In genomic region chr10:60513281-60513680, GRCh38 we compare ENCODE assay signal across 17 cellular contexts.
DNase-seq lines count a peak whose midpoint lies in the region; ATAC-seq, FAIRE-seq and TF ChIP-seq lines count a peak whose summit lies in the region.
"Had no signal": no experiment of that assay in that cellular context is flagged by ENCODE, and none has a peak within 500 bp of the region (broad histone marks: within the 10 kb centered on the region; RNA-seq: fewer than 3 reads in every experiment).

No MANE protein-coding gene starts in this region.

- H3K36me3 Mint-ChIP-seq in WTC11, result no peaks in the 10 kb centered on the region
- no peaks in the 10 kb centered on the region for H3K36me3 Mint-ChIP-seq in activated CD8-positive, alpha-beta T cell treated with anti-CD3 and anti-CD28 coated beads for 36 hours (ENCODE audit: low read depth)

- H3K27me3 Mint-ChIP-seq in WTC11 (ENCODE audit: low read depth), result no peaks in the 10 kb centered on the region
- H3K27me3 Mint-ChIP-seq in activated CD8-positive, alpha-beta T cell treated with anti-CD3 and anti-CD28 coated beads for 36 hours, result no peaks in the 10 kb centered on the region
- H3K27me3 Mint-ChIP-seq: activated CD4-positive, alpha-beta T cell treated with anti-CD3 and anti-CD28 coated beads for 36 hours; T-helper 17 cell had no signal

- no peak for FAIRE-seq in frontal cortex (lab: Jason Lieb, UNC)

- intact Hi-C loops in activated CD8-positive, alpha-beta T cell treated with anti-CD3 and anti-CD28 coated beads for 36 hours (cut with micrococcal nuclease), result no loop called here

- H3K4me3 Mint-ChIP-seq in WTC11, result no peak overlapping the region
- H3K4me3 Mint-ChIP-seq in activated CD8-positive, alpha-beta T cell treated with anti-CD3 and anti-CD28 coated beads for 36 hours, result no peak overlapping the region
- H3K4me3 Mint-ChIP-seq: activated CD4-positive, alpha-beta T cell treated with anti-CD3 and anti-CD28 coated beads for 36 hours had no signal

- H3K4me1 Mint-ChIP-seq in WTC11, result peaks cover 38% of the 10 kb centered on the region
- H3K4me1 Mint-ChIP-seq in activated CD8-positive, alpha-beta T cell treated with anti-CD3 and anti-CD28 coated beads for 36 hours (ENCODE audit: low read depth), result peaks cover 2% of the 10 kb centered on the region

- no peak for TF ChIP-seq POLR2A in erythroblast (IDR thresholded peaks at IDR 0.05; ENCODE audit: low read length)

- ATAC-seq in GM18858 (IDR thresholded peaks at IDR 0.05; ENCODE audit: unreplicated experiment) (peak; percentile 68), GM21717 (IDR thresholded peaks at IDR 0.05; ENCODE audit: unreplicated experiment) (peak; percentile 81), HG03442 (IDR thresholded peaks at IDR 0.05; ENCODE audit: unreplicated experiment) (peak; percentile 66), WTC11 (no peak)
- no peak for ATAC-seq in activated CD8-positive, alpha-beta T cell treated with anti-CD3 and anti-CD28 coated beads for 36 hours
- ATAC-seq: activated CD4-positive, alpha-beta T cell treated with anti-CD3 and anti-CD28 coated beads for 36 hours; activated naive CD4-positive, alpha-beta T cell treated with anti-CD3 and anti-CD28 coated beads, Interleukin-2, amount 50 U/mL, for 72 hours; mucosa of descending colon; T-helper 17 cell had no signal

- H3K27ac Mint-ChIP-seq in WTC11, result peak overlapping the region; percentile 82; the same call in 1 of the 2 replicates
- no peak overlapping the region for H3K27ac Mint-ChIP-seq in activated CD8-positive, alpha-beta T cell treated with anti-CD3 and anti-CD28 coated beads for 36 hours
- H3K27ac Mint-ChIP-seq: activated CD4-positive, alpha-beta T cell treated with anti-CD3 and anti-CD28 coated beads for 36 hours; activated naive CD4-positive, alpha-beta T cell treated with anti-CD3 and anti-CD28 coated beads, Interleukin-2, amount 50 U/mL, for 72 hours had no signal

- CTCF ChIA-PET in WTC11 (lab: Charles Lee), result interaction anchor here (1.8 kb wide), 1 partner anchor 8 kb away, joined by 5 read pairs; no protein-coding TSS in a partner anchor
- CTCF ChIA-PET in activated CD8-positive, alpha-beta T cell treated with anti-CD3 and anti-CD28 coated beads for 36 hours (lab: Charles Lee), result no interaction called here

- no peak for TF ChIP-seq CTCF in WTC11 (IDR thresholded peaks at IDR 0.05)
- TF ChIP-seq CTCF in activated CD8-positive, alpha-beta T cell treated with anti-CD3 and anti-CD28 coated beads for 36 hours (IDR thresholded peaks at IDR 0.05), result no peak

- H3K9me3 Mint-ChIP-seq in WTC11, result no peaks in the 10 kb centered on the region
- no peaks in the 10 kb centered on the region for H3K9me3 Mint-ChIP-seq in activated CD8-positive, alpha-beta T cell treated with anti-CD3 and anti-CD28 coated beads for 36 hours
- H3K9me3 Mint-ChIP-seq: activated naive CD4-positive, alpha-beta T cell treated with anti-CD3 and anti-CD28 coated beads, Interleukin-2, amount 50 U/mL, for 72 hours had no signal

- POLR2A ChIA-PET in WTC11 (lab: Charles Lee), result no interaction called here
- POLR2A ChIA-PET in activated CD8-positive, alpha-beta T cell treated with anti-CD3 and anti-CD28 coated beads for 36 hours (lab: Charles Lee), result no interaction called here

- no peak for DNase-seq in WTC11 (ENCODE audit: low spot score)
- no peak for DNase-seq in GM03348 (ENCODE audit: low spot score)
- no peak for DNase-seq in erythroblast (lab: John Stamatoyannopoulos, UW)
- DNase-seq in frontal cortex (ENCODE audit: low spot score in 2 of 2), result no peak
- DNase-seq in activated CD8-positive, alpha-beta T cell treated with anti-CD3 and anti-CD28 coated beads for 36 hours, result no peak
- DNase-seq: activated CD4-positive, alpha-beta T cell treated with anti-CD3 and anti-CD28 coated beads for 36 hours; Calu3; mucosa of descending colon; NCI-H748 treated with DMSO at 0.1 percent for 48 hours; sigmoid colon; stimulated activated CD4-positive, alpha-beta T cell treated with anti-CD3 and anti-CD28 coated beads, Interleukin-4, amount 100 ng/mL, for 4 hours; T-helper 17 cell; transverse colon had no signal

TF ChIP-seq in WTC11, 78 proteins besides CTCF, POLR2A, EP300 and RAD21:
- TF ChIP-seq ZNF232 (CRISPR knock-in tag; IDR thresholded peaks at IDR 0.05) (no peak), PRRX2 (CRISPR knock-in tag; IDR thresholded peaks at IDR 0.05) (no peak), IRF2 (CRISPR knock-in tag; IDR thresholded peaks at IDR 0.05; ENCODE audit: borderline replicate concordance, low read depth) (no peak), AFF4 (CRISPR knock-in tag; IDR thresholded peaks at IDR 0.05; ENCODE audit: borderline replicate concordance) (no peak), RELA (CRISPR knock-in tag; IDR thresholded peaks at IDR 0.05; ENCODE audit: borderline replicate concordance) (no peak), EMX1 (CRISPR knock-in tag; IDR thresholded peaks at IDR 0.05) (no peak), NFYB (CRISPR knock-in tag; conservative IDR thresholded peaks at IDR 0.05; ENCODE audit: low read depth) (no peak), FOXP1 (CRISPR knock-in tag; IDR thresholded peaks at IDR 0.05; ENCODE audit: borderline replicate concordance) (no peak), CREB1 (CRISPR knock-in tag; IDR thresholded peaks at IDR 0.05) (no peak)
- TF ChIP-seq, protein P1, sequence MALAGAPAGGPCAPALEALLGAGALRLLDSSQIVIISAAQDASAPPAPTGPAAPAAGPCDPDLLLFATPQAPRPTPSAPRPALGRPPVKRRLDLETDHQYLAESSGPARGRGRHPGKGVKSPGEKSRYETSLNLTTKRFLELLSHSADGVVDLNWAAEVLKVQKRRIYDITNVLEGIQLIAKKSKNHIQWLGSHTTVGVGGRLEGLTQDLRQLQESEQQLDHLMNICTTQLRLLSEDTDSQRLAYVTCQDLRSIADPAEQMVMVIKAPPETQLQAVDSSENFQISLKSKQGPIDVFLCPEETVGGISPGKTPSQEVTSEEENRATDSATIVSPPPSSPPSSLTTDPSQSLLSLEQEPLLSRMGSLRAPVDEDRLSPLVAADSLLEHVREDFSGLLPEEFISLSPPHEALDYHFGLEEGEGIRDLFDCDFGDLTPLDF (CRISPR knock-in tag; IDR thresholded peaks at IDR 0.05), result no peak
- TF ChIP-seq, protein P2, sequence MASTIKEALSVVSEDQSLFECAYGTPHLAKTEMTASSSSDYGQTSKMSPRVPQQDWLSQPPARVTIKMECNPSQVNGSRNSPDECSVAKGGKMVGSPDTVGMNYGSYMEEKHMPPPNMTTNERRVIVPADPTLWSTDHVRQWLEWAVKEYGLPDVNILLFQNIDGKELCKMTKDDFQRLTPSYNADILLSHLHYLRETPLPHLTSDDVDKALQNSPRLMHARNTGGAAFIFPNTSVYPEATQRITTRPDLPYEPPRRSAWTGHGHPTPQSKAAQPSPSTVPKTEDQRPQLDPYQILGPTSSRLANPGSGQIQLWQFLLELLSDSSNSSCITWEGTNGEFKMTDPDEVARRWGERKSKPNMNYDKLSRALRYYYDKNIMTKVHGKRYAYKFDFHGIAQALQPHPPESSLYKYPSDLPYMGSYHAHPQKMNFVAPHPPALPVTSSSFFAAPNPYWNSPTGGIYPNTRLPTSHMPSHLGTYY (CRISPR knock-in tag; IDR thresholded peaks at IDR 0.05), result no peak
- TF ChIP-seq, protein P3, sequence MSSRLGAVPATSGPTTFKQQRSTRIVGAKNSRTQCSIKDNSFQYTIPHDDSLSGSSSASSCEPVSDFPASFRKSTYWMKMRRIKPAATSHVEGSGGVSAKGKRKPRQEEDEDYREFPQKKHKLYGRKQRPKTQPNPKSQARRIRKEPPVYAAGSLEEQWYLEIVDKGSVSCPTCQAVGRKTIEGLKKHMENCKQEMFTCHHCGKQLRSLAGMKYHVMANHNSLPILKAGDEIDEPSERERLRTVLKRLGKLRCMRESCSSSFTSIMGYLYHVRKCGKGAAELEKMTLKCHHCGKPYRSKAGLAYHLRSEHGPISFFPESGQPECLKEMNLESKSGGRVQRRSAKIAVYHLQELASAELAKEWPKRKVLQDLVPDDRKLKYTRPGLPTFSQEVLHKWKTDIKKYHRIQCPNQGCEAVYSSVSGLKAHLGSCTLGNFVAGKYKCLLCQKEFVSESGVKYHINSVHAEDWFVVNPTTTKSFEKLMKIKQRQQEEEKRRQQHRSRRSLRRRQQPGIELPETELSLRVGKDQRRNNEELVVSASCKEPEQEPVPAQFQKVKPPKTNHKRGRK (CRISPR knock-in tag; IDR thresholded peaks at IDR 0.05; ENCODE audit: borderline replicate concordance), result no peak

Comparison
In these comparisons a context has a peak if more than half of its experiments do, and no peak if none do; other contexts are left out.
1. ATAC-seq: peak in GM18858 (single experiment), GM21717 (single experiment) and HG03442 (single experiment); none in WTC11 (single experiment) and activated CD8-positive, alpha-beta T cell treated with anti-CD3 and anti-CD28 coated beads for 36 hours (single experiment).